In the genomic region with DNA sequence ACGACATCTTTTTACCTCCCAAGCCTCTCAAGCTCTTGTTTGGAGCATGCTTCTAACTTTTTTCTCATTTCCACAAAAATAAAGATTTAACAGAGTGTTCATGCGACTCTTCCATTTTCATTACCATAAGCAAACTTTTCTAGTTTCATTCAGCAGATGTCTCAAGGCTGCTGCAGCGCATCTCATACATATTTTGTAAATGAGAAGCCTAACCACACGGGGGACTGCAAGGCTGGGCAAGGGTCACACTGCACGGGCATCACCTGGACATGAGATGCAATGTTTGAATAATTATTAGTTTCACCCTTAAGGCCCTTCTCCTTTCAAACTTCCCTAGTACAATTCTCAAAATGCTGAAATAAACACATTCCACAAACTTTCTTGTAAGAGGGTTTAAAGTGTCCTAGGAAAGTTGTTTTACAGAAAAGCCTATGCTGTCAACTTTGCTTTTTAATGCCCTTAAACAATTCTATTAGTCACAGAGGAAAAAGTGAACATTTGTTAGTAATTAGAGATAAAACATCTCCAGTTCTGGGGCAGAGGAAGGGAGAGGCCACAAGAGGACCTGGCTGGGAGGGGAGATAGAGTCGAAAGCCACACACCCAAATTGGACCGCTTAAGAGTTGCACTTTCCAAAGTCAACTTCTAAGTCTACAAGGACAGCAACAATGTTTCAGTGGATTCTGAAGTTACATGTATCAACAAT, we compare ENCODE assay signal across 8 cellular contexts. TPM values are rescaled to one million over a fixed set of nuclear protein-coding genes. Genes with fewer than 3 reads are reported as not detected.
A peak's percentile ranks its signal among the peaks of the same experiment; 100 is the strongest.
DNase-seq lines count a peak whose midpoint lies in the region; ATAC-seq and TF ChIP-seq lines count a peak whose summit lies in the region.

No MANE protein-coding gene starts in this region.

- H3K9ac ChIP-seq in neural cell (ENCODE audit: low read length): peak overlapping the region; percentile 69

- no peaks in the 10 kb centered on the region for H3K36me3 ChIP-seq in neural cell (ENCODE audit: insufficient read depth, low read length)

- peak overlapping the region; percentile 87 for H3K4me2 ChIP-seq in neural cell (ENCODE audit: low read length)

- peak; percentile 65 for ATAC-seq in SK-N-SH treated with all-trans-retinoic acid at 6 μM for 48 hours

- no peaks in the 10 kb centered on the region for H3K9me2 ChIP-seq in neural cell (ENCODE audit: insufficient read depth, low read length)

- no peaks in the 10 kb centered on the region for H4K20me1 ChIP-seq in neural cell (ENCODE audit: insufficient read depth)

- H3K27ac ChIP-seq in neural cell (ENCODE audit: low read length): no peak overlapping the region

- no peak for TF ChIP-seq EP300 in neural cell (conservative IDR thresholded peaks at IDR 0.05; ENCODE audit: poor library complexity, severe bottlenecking)

- DNase-seq in NCI-H510A treated with DMSO at 0.1 percent for 48 hours (lab: John Stamatoyannopoulos, UW) (peak; percentile 32), NCI-H510A (lab: John Stamatoyannopoulos, UW) (no peak), epithelial cell of esophagus (ENCODE audit: low read depth) (no peak), MV-4-11 (lab: John Stamatoyannopoulos, UW) (no peak), SW480 (ENCODE audit: low spot score) (no peak), COR-L47 (lab: John Stamatoyannopoulos, UW) (no peak)

- H3K79me2 ChIP-seq in neural cell (replicated peaks; ENCODE audit: insufficient read depth, low read length): peaks cover 46% of the 10 kb centered on the region

- no peaks in the 10 kb centered on the region for H3F3A ChIP-seq in neural cell (ENCODE audit: insufficient read depth, low read length, poor library complexity, severe bottlenecking)

- H3K9me3 ChIP-seq in neural cell (ENCODE audit: low read length): peaks cover 3% of the 10 kb centered on the region

- no peak for TF ChIP-seq CTCF in epithelial cell of esophagus (IDR thresholded peaks at IDR 0.05; ENCODE audit: insufficient read depth, low read depth, low read length, missing control alignments)
- no peak for TF ChIP-seq CTCF in neural cell (IDR thresholded peaks at IDR 0.05; ENCODE audit: poor library complexity, severe bottlenecking)

- H3K4me3 ChIP-seq in epithelial cell of esophagus (ENCODE audit: low read length): peak overlapping the region; percentile 66
- H3K4me3 ChIP-seq in neural cell (ENCODE audit: low read length): peak overlapping the region; percentile 87

- no peak for TF ChIP-seq RAD21 in neural cell (conservative IDR thresholded peaks at IDR 0.05)

- no peaks in the 10 kb centered on the region for H3K27me3 ChIP-seq in neural cell (ENCODE audit: insufficient read depth, low read depth, low read length)

- H2AFZ ChIP-seq in neural cell (ENCODE audit: low read depth, low read length): no peak overlapping the region

TF ChIP-seq in SK-N-SH treated with all-trans-retinoic acid at 6 μM for 48 hours, 23 proteins besides CTCF, POLR2A, EP300 and RAD21:
- no peak for TF ChIP-seq ESRRG (CRISPR knock-in tag; IDR thresholded peaks at IDR 0.05)
- TF ChIP-seq, protein P1, sequence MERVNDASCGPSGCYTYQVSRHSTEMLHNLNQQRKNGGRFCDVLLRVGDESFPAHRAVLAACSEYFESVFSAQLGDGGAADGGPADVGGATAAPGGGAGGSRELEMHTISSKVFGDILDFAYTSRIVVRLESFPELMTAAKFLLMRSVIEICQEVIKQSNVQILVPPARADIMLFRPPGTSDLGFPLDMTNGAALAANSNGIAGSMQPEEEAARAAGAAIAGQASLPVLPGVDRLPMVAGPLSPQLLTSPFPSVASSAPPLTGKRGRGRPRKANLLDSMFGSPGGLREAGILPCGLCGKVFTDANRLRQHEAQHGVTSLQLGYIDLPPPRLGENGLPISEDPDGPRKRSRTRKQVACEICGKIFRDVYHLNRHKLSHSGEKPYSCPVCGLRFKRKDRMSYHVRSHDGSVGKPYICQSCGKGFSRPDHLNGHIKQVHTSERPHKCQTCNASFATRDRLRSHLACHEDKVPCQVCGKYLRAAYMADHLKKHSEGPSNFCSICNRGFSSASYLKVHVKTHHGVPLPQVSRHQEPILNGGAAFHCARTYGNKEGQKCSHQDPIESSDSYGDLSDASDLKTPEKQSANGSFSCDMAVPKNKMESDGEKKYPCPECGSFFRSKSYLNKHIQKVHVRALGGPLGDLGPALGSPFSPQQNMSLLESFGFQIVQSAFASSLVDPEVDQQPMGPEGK (CRISPR knock-in tag; IDR thresholded peaks at IDR 0.05; ENCODE audit: borderline replicate concordance): no peak
- TF ChIP-seq TCF4 (CRISPR knock-in tag; IDR thresholded peaks at IDR 0.05; ENCODE audit: borderline replicate concordance): 0 out of 2 replicates have a peak, but pooled peaks have one; percentile 19

TF ChIP-seq in neural cell, 6 proteins besides CTCF, POLR2A, EP300 and RAD21:
- TF ChIP-seq, protein P2, sequence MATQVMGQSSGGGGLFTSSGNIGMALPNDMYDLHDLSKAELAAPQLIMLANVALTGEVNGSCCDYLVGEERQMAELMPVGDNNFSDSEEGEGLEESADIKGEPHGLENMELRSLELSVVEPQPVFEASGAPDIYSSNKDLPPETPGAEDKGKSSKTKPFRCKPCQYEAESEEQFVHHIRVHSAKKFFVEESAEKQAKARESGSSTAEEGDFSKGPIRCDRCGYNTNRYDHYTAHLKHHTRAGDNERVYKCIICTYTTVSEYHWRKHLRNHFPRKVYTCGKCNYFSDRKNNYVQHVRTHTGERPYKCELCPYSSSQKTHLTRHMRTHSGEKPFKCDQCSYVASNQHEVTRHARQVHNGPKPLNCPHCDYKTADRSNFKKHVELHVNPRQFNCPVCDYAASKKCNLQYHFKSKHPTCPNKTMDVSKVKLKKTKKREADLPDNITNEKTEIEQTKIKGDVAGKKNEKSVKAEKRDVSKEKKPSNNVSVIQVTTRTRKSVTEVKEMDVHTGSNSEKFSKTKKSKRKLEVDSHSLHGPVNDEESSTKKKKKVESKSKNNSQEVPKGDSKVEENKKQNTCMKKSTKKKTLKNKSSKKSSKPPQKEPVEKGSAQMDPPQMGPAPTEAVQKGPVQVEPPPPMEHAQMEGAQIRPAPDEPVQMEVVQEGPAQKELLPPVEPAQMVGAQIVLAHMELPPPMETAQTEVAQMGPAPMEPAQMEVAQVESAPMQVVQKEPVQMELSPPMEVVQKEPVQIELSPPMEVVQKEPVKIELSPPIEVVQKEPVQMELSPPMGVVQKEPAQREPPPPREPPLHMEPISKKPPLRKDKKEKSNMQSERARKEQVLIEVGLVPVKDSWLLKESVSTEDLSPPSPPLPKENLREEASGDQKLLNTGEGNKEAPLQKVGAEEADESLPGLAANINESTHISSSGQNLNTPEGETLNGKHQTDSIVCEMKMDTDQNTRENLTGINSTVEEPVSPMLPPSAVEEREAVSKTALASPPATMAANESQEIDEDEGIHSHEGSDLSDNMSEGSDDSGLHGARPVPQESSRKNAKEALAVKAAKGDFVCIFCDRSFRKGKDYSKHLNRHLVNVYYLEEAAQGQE (IDR thresholded peaks at IDR 0.05; ENCODE audit: borderline replicate concordance): no peak
- no peak for TF ChIP-seq EZH2 (IDR thresholded peaks at IDR 0.05; ENCODE audit: borderline replicate concordance, insufficient read depth, low read length, poor library complexity, severe bottlenecking)
- no peak for TF ChIP-seq SMC3 (conservative IDR thresholded peaks at IDR 0.05; ENCODE audit: poor library complexity)
- no peak for TF ChIP-seq MXI1 (conservative IDR thresholded peaks at IDR 0.05; ENCODE audit: poor library complexity, severe bottlenecking)
- no peak for TF ChIP-seq TAF1 (IDR thresholded peaks at IDR 0.05; ENCODE audit: low read depth)
- no peak for TF ChIP-seq POLR2AphosphoS5 (IDR thresholded peaks at IDR 0.05)

RNA-seq across cellular contexts. Expression of gene DENND1A, which starts 1.3 kb away (rescaled TPM):
- polyA plus RNA-seq in neural cell: 2.3 and 3.3 TPM in 2 replicates
- 21.2 and 21.9 TPM in 2 replicates for polyA minus RNA-seq in neural cell
